1 cellular context compared by ENCODE assay signal in genomic region chr1:191453487-191453886, GRCh38.
TF ChIP-seq lines count a peak whose summit lies in the region.

No MANE protein-coding gene starts in this region.

TF ChIP-seq in K562, 482 proteins besides CTCF, POLR2A, EP300 and RAD21:
- peak; percentile 17 for TF ChIP-seq CTCFL (IDR thresholded peaks at IDR 0.05; ENCODE audit: borderline replicate concordance, insufficient read depth, low read depth, low read length, poor library complexity, severe bottlenecking)
- no peak for TF ChIP-seq POLR2H (tag; IDR thresholded peaks at IDR 0.05; ENCODE audit: low read depth)
- no peak for TF ChIP-seq ARHGAP35 (IDR thresholded peaks at IDR 0.05; ENCODE audit: partially characterized antibody)
- no peak for TF ChIP-seq BCLAF1 (IDR thresholded peaks at IDR 0.05; ENCODE audit: borderline replicate concordance in 1 of 2, control insufficient read depth in 1 of 2, low read depth in 2 of 2, low read length in 1 of 2)
- TF ChIP-seq RHOXF2B (CRISPR knock-in tag; conservative IDR thresholded peaks at IDR 0.05) = no peak
- TF ChIP-seq SNIP1 (IDR thresholded peaks at IDR 0.05; ENCODE audit: low read depth) = no peak
- TF ChIP-seq RREB1 (CRISPR knock-in tag; IDR thresholded peaks at IDR 0.05) = no peak
- no peak for TF ChIP-seq ZBTB40 (IDR thresholded peaks at IDR 0.05)
- no peak for TF ChIP-seq ZBTB40 (CRISPR knock-in tag; IDR thresholded peaks at IDR 0.05)
- TF ChIP-seq HDAC1 (IDR thresholded peaks at IDR 0.05) = no peak
TF ChIP-seq in K562: peak in this region for 1.
